In genomic region chr2:240200230-240201051, GRCh38 we compare ENCODE assay signal across 22 cellular contexts. TPM values are rescaled to one million over a fixed set of nuclear protein-coding genes. Genes with fewer than 3 reads are reported as not detected.
A peak's percentile ranks its signal among the peaks of the same experiment; 100 is the strongest.
DNase-seq lines count a peak whose midpoint lies in the region; ATAC-seq and TF ChIP-seq lines count a peak whose summit lies in the region.
"Had no signal": no experiment of that assay in that cellular context is flagged by ENCODE, and none has a peak within 500 bp of the region (broad histone marks: within the 10 kb centered on the region; RNA-seq: fewer than 3 reads in every experiment).

No MANE protein-coding gene starts in this region.

- peaks cover 25% of the 10 kb centered on the region for H3K27me3 ChIP-seq in lower lobe of right lung (ENCODE audit: low read depth)
- H3K27me3 ChIP-seq in suprapubic skin, result peaks cover 64% of the 10 kb centered on the region
- no peaks in the 10 kb centered on the region for H3K27me3 ChIP-seq in CD8-positive, alpha-beta memory T cell (ENCODE audit: insufficient read depth, low read length, poor library complexity, severe bottlenecking)

- TF ChIP-seq CTCF in lower lobe of right lung (IDR thresholded peaks at IDR 0.05) (no peak), suprapubic skin (IDR thresholded peaks at IDR 0.05) (no peak)

- intact Hi-C loops in lower lobe of right lung (cut with DNase I), result no loop called here

- H3K27me3 Mint-ChIP-seq in CD8-positive, alpha-beta memory T cell, result peaks cover 15 to 45% of the 10 kb centered on the region in 2 donors

- H3K4me1 ChIP-seq in lower lobe of right lung (no peaks in the 10 kb centered on the region), suprapubic skin (no peaks in the 10 kb centered on the region)
- H3K4me1 ChIP-seq in CD8-positive, alpha-beta memory T cell (ENCODE audit: insufficient read depth, low read length), result no peaks in the 10 kb centered on the region

- peak overlapping the region in 1 of 8 donors; percentile 6 for H3K27ac Mint-ChIP-seq in CD8-positive, alpha-beta memory T cell
- H3K27ac Mint-ChIP-seq: CD4-positive, alpha-beta memory T cell; WTC11 had no signal

- H3K36me3 ChIP-seq in lower lobe of right lung, result no peaks in the 10 kb centered on the region
- no peaks in the 10 kb centered on the region for H3K36me3 ChIP-seq in suprapubic skin
- no peaks in the 10 kb centered on the region for H3K36me3 ChIP-seq in CD8-positive, alpha-beta memory T cell (ENCODE audit: insufficient read depth, low read length)

- ATAC-seq in lower lobe of right lung (peak; percentile 24 to 39), GM21526 (IDR thresholded peaks at IDR 0.05; ENCODE audit: low FRiP score, unreplicated experiment) (no peak), HG03457 (IDR thresholded peaks at IDR 0.05; ENCODE audit: unreplicated experiment) (no peak)
- ATAC-seq: esophagus mucosa, Panc1, WTC11 had no signal

- CTCF ChIA-PET in CD8-positive, alpha-beta memory T cell (lab: Charles Lee), result no interaction called here

- no peak for TF ChIP-seq EP300 in suprapubic skin (IDR thresholded peaks at IDR 0.05)

- no peak overlapping the region for H3K4me3 ChIP-seq in lower lobe of right lung
- no peak overlapping the region for H3K4me3 ChIP-seq in suprapubic skin
- no peak overlapping the region for H3K4me3 ChIP-seq in CD8-positive, alpha-beta memory T cell (ENCODE audit: low read length)
- H3K4me3 ChIP-seq: skin epidermis had no signal

- H3K36me3 Mint-ChIP-seq in CD8-positive, alpha-beta memory T cell, result peaks cover 0 to 2% (median 0%) of the 10 kb centered on the region in 3 donors
- H3K36me3 Mint-ChIP-seq: CD4-positive, alpha-beta memory T cell; WTC11 had no signal

- peaks cover 0 to 2% (median 0%) of the 10 kb centered on the region in 5 donors for H3K9me3 Mint-ChIP-seq in CD8-positive, alpha-beta memory T cell
- H3K9me3 Mint-ChIP-seq: WTC11 had no signal

- POLR2A ChIA-PET in CD8-positive, alpha-beta memory T cell (lab: Charles Lee), result no interaction called here

- WGBS in suprapubic skin, result 59% methylated on average over 24 of the region's 24 CpGs

- peak overlapping the region in 1 of 7 donors; percentile 11 for H3K4me3 Mint-ChIP-seq in CD8-positive, alpha-beta memory T cell
- H3K4me3 Mint-ChIP-seq: CD4-positive, alpha-beta memory T cell; WTC11 had no signal

- H3K9me3 ChIP-seq in lower lobe of right lung (no peaks in the 10 kb centered on the region), suprapubic skin (no peaks in the 10 kb centered on the region)
- H3K9me3 ChIP-seq in CD8-positive, alpha-beta memory T cell (ENCODE audit: low read length), result no peaks in the 10 kb centered on the region

- H3K27ac ChIP-seq in lower lobe of right lung (no peak overlapping the region), suprapubic skin (no peak overlapping the region)
- H3K27ac ChIP-seq in CD8-positive, alpha-beta memory T cell (ENCODE audit: low read depth, low read length), result no peak overlapping the region
- H3K27ac ChIP-seq: skin epidermis had no signal

- DNase-seq in activated CD8-positive, alpha-beta memory T cell treated with anti-CD3 and anti-CD28 coated beads, Interleukin-2, amount 50 U/mL, for 48 hours, result peak; percentile 43
- no peak for DNase-seq in activated CD8-positive, alpha-beta memory T cell treated with anti-CD3 and anti-CD28 coated beads, Interleukin-2, amount 50 U/mL, for 4 hours
- DNase-seq in ecto neural progenitor cell (ENCODE audit: low spot score) (peak; percentile 61), lower lobe of right lung (no peak), suprapubic skin (ENCODE audit: low spot score in 2 of 2) (peak; percentile 46 to 68)
- DNase-seq in CD8-positive, alpha-beta memory T cell, result no peak
- DNase-seq: activated naive CD4-positive, alpha-beta T cell treated with Interleukin-2 at 50 U/mL for 16 hours; CD4-positive, alpha-beta memory T cell; dermis blood vessel endothelial cell; hippocampal formation; left cardiac atrium; NCI-H1694; NCI-H510A; SW 1271; trophoblast cell had no signal

- H3K4me1 Mint-ChIP-seq in CD8-positive, alpha-beta memory T cell, result peaks cover 0 to 4% (median 3%) of the 10 kb centered on the region in 3 donors

- TF ChIP-seq POLR2A in suprapubic skin (IDR thresholded peaks at IDR 0.05), result no peak

RNA-seq across cellular contexts. Expression of gene OTOS, which starts 60.0 kb away (rescaled TPM):
- total RNA-seq in lower lobe of right lung (not detected), suprapubic skin (not detected)
- not detected for total RNA-seq in CD8-positive, alpha-beta memory T cell
- not detected for polyA plus RNA-seq in CD8-positive, alpha-beta memory T cell
- total RNA-seq: CD4-positive, alpha-beta memory T cell; dermis blood vessel endothelial cell; esophagus mucosa; left cardiac atrium; WTC11 had no signal
- polyA plus RNA-seq: CD4-positive, alpha-beta memory T cell; neural cell had no signal

Comparison
In these comparisons a context has a peak if more than half of its experiments do, and no peak if none do; other contexts are left out.
1. DNase-seq: peak in activated CD8-positive, alpha-beta memory T cell treated with anti-CD3 and anti-CD28 coated beads, Interleukin-2, amount 50 U/mL, for 48 hours (single experiment), ecto neural progenitor cell (single experiment) and suprapubic skin (2 of 2); none in activated CD8-positive, alpha-beta memory T cell treated with anti-CD3 and anti-CD28 coated beads, Interleukin-2, amount 50 U/mL, for 4 hours (single experiment), lower lobe of right lung (single experiment) and CD8-positive, alpha-beta memory T cell (0 of 5).
2. ATAC-seq: peak in lower lobe of right lung (2 of 2); none in GM21526 (single experiment) and HG03457 (single experiment).